In genomic region chr6:21800948-21801438, GRCh38 we compare ENCODE assay signal across 9 cellular contexts.
A peak's percentile ranks its signal among the peaks of the same experiment; 100 is the strongest.
DNase-seq lines count a peak whose midpoint lies in the region; ATAC-seq and TF ChIP-seq lines count a peak whose summit lies in the region.
"Had no signal": no experiment of that assay in that cellular context is flagged by ENCODE, and none has a peak within 500 bp of the region (broad histone marks: within the 10 kb centered on the region; RNA-seq: fewer than 3 reads in every experiment).

No MANE protein-coding gene starts in this region.

- H3K27ac Mint-ChIP-seq in stimulated activated naive CD8-positive, alpha-beta T cell treated with anti-CD3 and anti-CD28 coated beads, Interleukin-15, amount 100 ng/mL, for 72 hours: no peak overlapping the region

- POLR2A ChIA-PET in HEK293T (lab: Yijun Ruan, JAX): interaction anchor here (1.3 to 2.2 kb wide), 2 partner anchors 32 to 207 kb away, joined by 3 to 8 read pairs; partner anchors contain the start of gene SOX4

- intact Hi-C loops in thyroid gland (cut with DNase I): no loop called here

- no peak overlapping the region for H3K4me3 Mint-ChIP-seq in stimulated activated naive CD8-positive, alpha-beta T cell treated with anti-CD3 and anti-CD28 coated beads, Interleukin-15, amount 100 ng/mL, for 72 hours

- H3K4me3 ChIP-seq in fibroblast of pulmonary artery (replicated peaks; ENCODE audit: low read depth, low read length) (no peak overlapping the region), thyroid gland (replicated peaks in 1 of 3) (no peak overlapping the region)

- no peaks in the 10 kb centered on the region for H3K4me1 Mint-ChIP-seq in stimulated activated naive CD8-positive, alpha-beta T cell treated with anti-CD3 and anti-CD28 coated beads, Interleukin-15, amount 100 ng/mL, for 72 hours

- H3K9me3 Mint-ChIP-seq in stimulated activated naive CD8-positive, alpha-beta T cell treated with anti-CD3 and anti-CD28 coated beads, Interleukin-15, amount 100 ng/mL, for 72 hours: no peaks in the 10 kb centered on the region

- ATAC-seq in stimulated activated naive CD8-positive, alpha-beta T cell treated with anti-CD3 and anti-CD28 coated beads, Interleukin-15, amount 100 ng/mL, for 72 hours: no peak
- ATAC-seq in HG03460 (IDR thresholded peaks at IDR 0.05; ENCODE audit: unreplicated experiment): no peak

- no peaks in the 10 kb centered on the region for H3K27me3 ChIP-seq in thyroid gland

- no peaks in the 10 kb centered on the region for H3K4me1 ChIP-seq in thyroid gland

- H3K9me3 ChIP-seq in thyroid gland: no peaks in the 10 kb centered on the region

- CTCF ChIA-PET in HEK293T (lab: Yijun Ruan, JAX): no interaction called here

- 59 to 64% methylated on average over 11 of the region's 11 CpGs for WGBS in thyroid gland, 2 donors

- H3K36me3 ChIP-seq in thyroid gland: no peaks in the 10 kb centered on the region

- H3K27me3 Mint-ChIP-seq in stimulated activated naive CD8-positive, alpha-beta T cell treated with anti-CD3 and anti-CD28 coated beads, Interleukin-15, amount 100 ng/mL, for 72 hours: no peaks in the 10 kb centered on the region

- TF ChIP-seq CTCF in fibroblast of pulmonary artery (IDR thresholded peaks at IDR 0.05; ENCODE audit: low read length, missing control alignments): no peak
- no peak for TF ChIP-seq CTCF in thyroid gland (IDR thresholded peaks at IDR 0.05)

- TF ChIP-seq POLR2A in thyroid gland (IDR thresholded peaks at IDR 0.05) (no peak), erythroblast (IDR thresholded peaks at IDR 0.05; ENCODE audit: low read length) (no peak)

- DNase-seq in HEK293T (ENCODE audit: extremely low spot score) (peak; percentile 35), NCI-H460 (ENCODE audit: extremely low read depth, low read depth) (peak; percentile 92), fibroblast of pulmonary artery (ENCODE audit: low read depth) (peak; percentile 62), thyroid gland (peak; percentile 19 to 20), erythroblast (lab: John Stamatoyannopoulos, UW) (no peak)
- DNase-seq in stimulated activated naive CD8-positive, alpha-beta T cell treated with anti-CD3 and anti-CD28 coated beads, Interleukin-15, amount 100 ng/mL, for 72 hours: no peak
- DNase-seq: hippocampal formation, occipital lobe had no signal

- H3K27ac ChIP-seq in thyroid gland: no peak overlapping the region

TF ChIP-seq in HEK293T, 16 proteins besides CTCF, POLR2A, EP300 and RAD21:
- no peak for TF ChIP-seq ARNT (IDR thresholded peaks at IDR 0.05)
- no peak for TF ChIP-seq SP1 (IDR thresholded peaks at IDR 0.05)
- TF ChIP-seq ZNF384 (IDR thresholded peaks at IDR 0.05): no peak
- 0 out of 2 replicates have a peak, but pooled peaks have one; percentile 20 for TF ChIP-seq CTBP1 (IDR thresholded peaks at IDR 0.05; ENCODE audit: borderline replicate concordance)
- peak; percentile 60 for TF ChIP-seq PKNOX1 (IDR thresholded peaks at IDR 0.05)

Comparison
In these comparisons a context has a peak if more than half of its experiments do, and no peak if none do; other contexts are left out.
1. DNase-seq: peak in HEK293T (single experiment), NCI-H460 (single experiment), fibroblast of pulmonary artery (single experiment) and thyroid gland (2 of 2); none in stimulated activated naive CD8-positive, alpha-beta T cell treated with anti-CD3 and anti-CD28 coated beads, Interleukin-15, amount 100 ng/mL, for 72 hours (0 of 2) and erythroblast (0 of 2).